Comparison of ENCODE assay signal across 8 cellular contexts in the genomic region with DNA sequence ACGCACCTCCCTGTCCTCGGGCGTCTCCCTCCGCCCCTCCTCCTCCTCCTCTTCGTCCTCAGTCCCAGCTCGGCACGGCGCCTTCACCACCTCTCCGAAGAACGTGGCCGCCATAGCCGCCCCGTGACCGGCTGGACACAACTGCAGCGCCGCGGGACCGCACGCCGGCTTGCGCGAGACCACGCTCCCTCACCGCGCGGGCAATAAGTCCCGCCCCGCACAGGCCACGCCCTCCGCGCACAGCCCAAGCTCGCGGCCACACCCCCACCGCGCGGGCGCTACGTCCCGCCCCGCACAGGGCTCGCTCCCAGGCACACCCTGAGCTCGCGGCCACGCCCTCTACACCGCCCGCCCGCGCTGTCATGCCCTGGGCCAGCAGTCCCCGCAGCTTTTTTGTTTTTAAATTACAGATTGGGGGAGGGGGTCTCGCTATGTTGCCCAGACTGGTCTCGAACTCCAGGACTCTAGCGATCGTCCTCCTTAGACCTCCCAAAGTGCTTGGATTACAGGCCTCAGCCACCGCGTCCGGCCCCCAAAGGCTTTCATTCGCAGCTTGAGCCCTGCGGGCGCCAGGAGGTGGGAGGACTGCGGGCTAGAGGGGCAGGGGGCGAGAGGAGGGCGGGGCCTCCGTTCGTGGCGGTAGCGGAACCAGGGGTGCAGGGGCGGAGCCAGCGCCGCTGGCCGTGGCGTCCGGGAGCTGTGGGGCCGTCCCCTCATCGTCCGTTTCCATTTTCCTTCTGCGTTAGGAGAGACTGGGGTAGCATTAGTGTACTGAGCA. TPM values are rescaled to one million over a fixed set of nuclear protein-coding genes. Genes with fewer than 3 reads are reported as not detected.
DNase-seq lines count a peak whose midpoint lies in the region; ATAC-seq and TF ChIP-seq lines count a peak whose summit lies in the region.

A gene with protein sequence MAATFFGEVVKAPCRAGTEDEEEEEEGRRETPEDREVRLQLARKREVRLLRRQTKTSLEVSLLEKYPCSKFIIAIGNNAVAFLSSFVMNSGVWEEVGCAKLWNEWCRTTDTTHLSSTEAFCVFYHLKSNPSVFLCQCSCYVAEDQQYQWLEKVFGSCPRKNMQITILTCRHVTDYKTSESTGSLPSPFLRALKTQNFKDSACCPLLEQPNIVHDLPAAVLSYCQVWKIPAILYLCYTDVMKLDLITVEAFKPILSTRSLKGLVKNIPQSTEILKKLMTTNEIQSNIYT (minus strand): TSS at position 180 of the 778 bp plus-strand sequence. CDS start 66 bp downstream, at position 114.

- no peaks in the 10 kb centered on the region for H3K9me3 Mint-ChIP-seq in activated naive CD8-positive, alpha-beta T cell treated with anti-CD3 and anti-CD28 coated beads, Interleukin-2, amount 10 ng/mL, durations not matched to agents 7 days and 5 days
- peaks cover 10% of the 10 kb centered on the region for H3K9me3 Mint-ChIP-seq in glutamatergic neuron (ENCODE audit: unreplicated experiment)

- H4K20me1 ChIP-seq in SU-DHL-6 (ENCODE audit: low read depth, low read length) = peaks cover 3% of the 10 kb centered on the region; the same call in 1 of the 2 replicates
- H4K20me1 ChIP-seq in osteoblast (ENCODE audit: insufficient read depth, low read length) = peaks cover 4% of the 10 kb centered on the region

- no peak for TF ChIP-seq CTCF in GM12875 (IDR thresholded peaks at IDR 0.05; ENCODE audit: borderline replicate concordance, insufficient read depth, low read depth, low read length)
- TF ChIP-seq CTCF in SU-DHL-6 (IDR thresholded peaks at IDR 0.05; ENCODE audit: insufficient read depth, low read length, poor library complexity, severe bottlenecking) = no peak
- TF ChIP-seq CTCF in glutamatergic neuron (IDR thresholded peaks at IDR 0.05; ENCODE audit: partially characterized antibody, unreplicated experiment) = no peak
- no peak for TF ChIP-seq CTCF in osteoblast (IDR thresholded peaks at IDR 0.05; ENCODE audit: extremely low read depth, low read depth, low read length)
- no peak for TF ChIP-seq CTCF in testis (IDR thresholded peaks at IDR 0.05)

- peak within 1 kb of the TSS; percentile 79 for H3K27ac ChIP-seq in SU-DHL-6 (ENCODE audit: low read depth, low read length)
- H3K27ac ChIP-seq in osteoblast (ENCODE audit: low read depth, low read length) = peak within 1 kb of the TSS; percentile 90
- peak within 1 kb of the TSS; percentile 93 for H3K27ac ChIP-seq in testis

- peaks cover 30% of the 10 kb centered on the region for H3K4me1 Mint-ChIP-seq in activated naive CD8-positive, alpha-beta T cell treated with anti-CD3 and anti-CD28 coated beads, Interleukin-2, amount 10 ng/mL, durations not matched to agents 7 days and 5 days
- H3K4me1 Mint-ChIP-seq in glutamatergic neuron (ENCODE audit: low read depth, unreplicated experiment) = peaks cover 16% of the 10 kb centered on the region

- DNase-seq in NCI-H1417 (lab: John Stamatoyannopoulos, UW) (peak; percentile 92 to 99 (median 99)), glutamatergic neuron (peak; percentile 97), osteoblast (ENCODE audit: insufficient read length, low spot score, missing footprints) (peak; percentile 95), testis (peak; percentile 96)
- peak; percentile 98 for DNase-seq in activated naive CD8-positive, alpha-beta T cell treated with anti-CD3 and anti-CD28 coated beads, Interleukin-2, amount 10 ng/mL, durations not matched to agents 7 days and 5 days

- H3K36me3 ChIP-seq in SU-DHL-6 (ENCODE audit: low read length) (peaks cover 9% of the 10 kb centered on the region), osteoblast (ENCODE audit: insufficient read depth, low read length) (peaks cover 19% of the 10 kb centered on the region), testis (ENCODE audit: low read depth, missing control alignments) (no peaks in the 10 kb centered on the region)

- H3K4me3 ChIP-seq in GM12875 (ENCODE audit: low read depth, low read length) = peak within 1 kb of the TSS; percentile 99
- H3K4me3 ChIP-seq in SU-DHL-6 (ENCODE audit: insufficient read depth, low read length, poor library complexity, severe bottlenecking) = peak within 1 kb of the TSS; percentile 86
- H3K4me3 ChIP-seq in osteoblast (ENCODE audit: insufficient read depth, low read length) = peak within 1 kb of the TSS; percentile 88
- H3K4me3 ChIP-seq in testis = peak within 1 kb of the TSS; percentile 73 to 93

- H3K9me3 ChIP-seq in SU-DHL-6 (ENCODE audit: insufficient read depth, low read length) = no peaks in the 10 kb centered on the region
- no peaks in the 10 kb centered on the region for H3K9me3 ChIP-seq in osteoblast (ENCODE audit: low read depth, low read length)
- no peaks in the 10 kb centered on the region for H3K9me3 ChIP-seq in testis

- peak within 1 kb of the TSS; percentile 97 for H3K4me3 Mint-ChIP-seq in activated naive CD8-positive, alpha-beta T cell treated with anti-CD3 and anti-CD28 coated beads, Interleukin-2, amount 10 ng/mL, durations not matched to agents 7 days and 5 days
- H3K4me3 Mint-ChIP-seq in glutamatergic neuron (ENCODE audit: unreplicated experiment) = peak within 1 kb of the TSS; percentile 96

- peaks cover 38% of the 10 kb centered on the region for H3K79me2 ChIP-seq in SU-DHL-6 (ENCODE audit: insufficient read depth, low read length)
- peaks cover 45% of the 10 kb centered on the region for H3K79me2 ChIP-seq in osteoblast (ENCODE audit: insufficient read depth, low read length)

- no peaks in the 10 kb centered on the region for H3K9me2 ChIP-seq in SU-DHL-6 (replicated peaks; ENCODE audit: insufficient read depth, low read length)

- H3F3A ChIP-seq in SU-DHL-6 (ENCODE audit: insufficient read depth) = peaks cover 46% of the 10 kb centered on the region

- 0% methylated on average over 10 to 76 of the region's 76 CpGs for WGBS in testis, 2 donors

- intact Hi-C loops in testis (cut with DNase I; ENCODE audit: low total_unique reads) = loop anchor here (10.0 kb wide), 1 partner anchor 201 kb away; a partner anchor contains a TSS

- peak; percentile 85 for ATAC-seq in HG02763 (IDR thresholded peaks at IDR 0.05; ENCODE audit: unreplicated experiment)
- ATAC-seq in activated naive CD8-positive, alpha-beta T cell treated with anti-CD3 and anti-CD28 coated beads, Interleukin-2, amount 10 ng/mL, durations not matched to agents 7 days and 5 days (ENCODE audit: low read depth) = peak; percentile 90

- H3K27ac Mint-ChIP-seq in activated naive CD8-positive, alpha-beta T cell treated with anti-CD3 and anti-CD28 coated beads, Interleukin-2, amount 10 ng/mL, durations not matched to agents 7 days and 5 days = peak within 1 kb of the TSS; percentile 97
- H3K27ac Mint-ChIP-seq in glutamatergic neuron (ENCODE audit: unreplicated experiment) = peak within 1 kb of the TSS; percentile 93

- H3K36me3 Mint-ChIP-seq in activated naive CD8-positive, alpha-beta T cell treated with anti-CD3 and anti-CD28 coated beads, Interleukin-2, amount 10 ng/mL, durations not matched to agents 7 days and 5 days = peaks cover 14% of the 10 kb centered on the region
- no peaks in the 10 kb centered on the region for H3K36me3 Mint-ChIP-seq in glutamatergic neuron (ENCODE audit: unreplicated experiment)

- peaks cover 25% of the 10 kb centered on the region for H3K4me1 ChIP-seq in osteoblast (ENCODE audit: insufficient read depth, low read length)
- H3K4me1 ChIP-seq in testis = peaks cover 5% of the 10 kb centered on the region

- H3K27me3 Mint-ChIP-seq in activated naive CD8-positive, alpha-beta T cell treated with anti-CD3 and anti-CD28 coated beads, Interleukin-2, amount 10 ng/mL, durations not matched to agents 7 days and 5 days = no peaks in the 10 kb centered on the region
- peaks cover 7% of the 10 kb centered on the region for H3K27me3 Mint-ChIP-seq in glutamatergic neuron (ENCODE audit: unreplicated experiment)

- POLR2A ChIA-PET in activated naive CD8-positive, alpha-beta T cell treated with anti-CD3 and anti-CD28 coated beads, Interleukin-2, amount 10 ng/mL, durations not matched to agents 7 days and 5 days (lab: Charles Lee) = interaction anchor here (0.6 to 3.0 kb wide), 14 partner anchors 13 to 417 kb away, joined by 3 to 25 read pairs (median 4); partner anchors contain the start of genes BRWD1, ETS2 and HMGN1

- H2AFZ ChIP-seq in SU-DHL-6 (ENCODE audit: low read depth, low read length, severe bottlenecking) = peak within 1 kb of the TSS; percentile 45
- H2AFZ ChIP-seq in osteoblast (ENCODE audit: low read length) = peak within 1 kb of the TSS; percentile 86

- H3K27me3 ChIP-seq in SU-DHL-6 (ENCODE audit: low read length) (no peaks in the 10 kb centered on the region), osteoblast (ENCODE audit: insufficient read depth, low read length) (no peaks in the 10 kb centered on the region), testis (no peaks in the 10 kb centered on the region)

- peak within 1 kb of the TSS; percentile 94 for H3K9ac ChIP-seq in SU-DHL-6 (ENCODE audit: low read length)

- peak within 1 kb of the TSS; percentile 79 for H3K4me2 ChIP-seq in SU-DHL-6 (ENCODE audit: low read depth, low read length, poor library complexity, severe bottlenecking)
- H3K4me2 ChIP-seq in osteoblast (ENCODE audit: insufficient read depth, low read length) = peak within 1 kb of the TSS; percentile 94

- TF ChIP-seq POLR2A in testis (IDR thresholded peaks at IDR 0.05) = peak; percentile 56

RNA-seq across cellular contexts. Expression of the gene that starts here (rescaled TPM):
- 10 to 100 TPM; 40.7 to 42.3 TPM for total RNA-seq in activated naive CD8-positive, alpha-beta T cell treated with anti-CD3 and anti-CD28 coated beads, Interleukin-2, amount 10 ng/mL, durations not matched to agents 7 days and 5 days
- total RNA-seq in glutamatergic neuron (ENCODE audit: unreplicated experiment) (28.7 TPM), osteoblast (56.0 and 61.2 TPM in 2 replicates), testis (100 to 1,000 TPM in 1 of 2 donors, 10 to 100 TPM in 1; 95.4 to 113 TPM)
- 463 TPM for polyA plus RNA-seq in testis (ENCODE audit: insufficient read depth, low read depth, low replicate concordance)

Comparison
In these comparisons a context has a peak if more than half of its experiments do, and no peak if none do; other contexts are left out.
1. Peak in every context shown above with its lines: DNase-seq, ATAC-seq, H3K4me3 ChIP-seq and H3K27ac ChIP-seq.